ENCODE assay signal across 1 cellular context in the genomic region with DNA sequence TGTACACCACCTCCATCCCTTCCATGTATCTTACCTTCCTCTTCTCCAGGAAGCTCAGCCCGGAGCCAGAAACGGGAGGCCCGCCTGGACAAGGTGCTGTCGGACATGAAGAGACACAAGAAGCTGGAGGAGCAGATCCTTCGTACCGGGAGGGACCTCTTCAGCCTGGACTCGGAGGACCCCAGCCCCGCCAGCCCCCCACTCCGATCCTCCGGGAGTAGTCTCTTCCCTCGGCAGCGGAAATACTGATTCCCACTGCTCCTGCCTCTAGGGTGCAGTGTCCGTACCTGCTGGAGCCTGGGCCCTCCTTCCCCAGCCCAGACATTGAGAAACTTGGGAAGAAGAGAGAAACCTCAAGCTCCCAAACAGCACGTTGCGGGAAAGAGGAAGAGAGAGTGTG.
TF ChIP-seq lines count a peak whose summit lies in the region.

No MANE protein-coding gene starts in this region.

TF ChIP-seq in HCT116, 20 proteins besides CTCF, POLR2A, EP300 and RAD21 (continued from another document):
- TF ChIP-seq, protein P1, sequence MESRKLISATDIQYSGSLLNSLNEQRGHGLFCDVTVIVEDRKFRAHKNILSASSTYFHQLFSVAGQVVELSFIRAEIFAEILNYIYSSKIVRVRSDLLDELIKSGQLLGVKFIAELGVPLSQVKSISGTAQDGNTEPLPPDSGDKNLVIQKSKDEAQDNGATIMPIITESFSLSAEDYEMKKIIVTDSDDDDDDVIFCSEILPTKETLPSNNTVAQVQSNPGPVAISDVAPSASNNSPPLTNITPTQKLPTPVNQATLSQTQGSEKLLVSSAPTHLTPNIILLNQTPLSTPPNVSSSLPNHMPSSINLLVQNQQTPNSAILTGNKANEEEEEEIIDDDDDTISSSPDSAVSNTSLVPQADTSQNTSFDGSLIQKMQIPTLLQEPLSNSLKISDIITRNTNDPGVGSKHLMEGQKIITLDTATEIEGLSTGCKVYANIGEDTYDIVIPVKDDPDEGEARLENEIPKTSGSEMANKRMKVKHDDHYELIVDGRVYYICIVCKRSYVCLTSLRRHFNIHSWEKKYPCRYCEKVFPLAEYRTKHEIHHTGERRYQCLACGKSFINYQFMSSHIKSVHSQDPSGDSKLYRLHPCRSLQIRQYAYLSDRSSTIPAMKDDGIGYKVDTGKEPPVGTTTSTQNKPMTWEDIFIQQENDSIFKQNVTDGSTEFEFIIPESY (IDR thresholded peaks at IDR 0.05; ENCODE audit: extremely low read depth, insufficient replicate concordance, low read length), result no peak
- TF ChIP-seq ZFX (IDR thresholded peaks at IDR 0.05) (no peak), EGR1 (IDR thresholded peaks at IDR 0.05; ENCODE audit: low read depth) (no peak), FOSL1 (IDR thresholded peaks at IDR 0.05; ENCODE audit: low read depth) (no peak), TCF7L2 (IDR thresholded peaks at IDR 0.05; ENCODE audit: borderline replicate concordance, extremely low read depth, insufficient read depth, insufficient read length) (no peak), EZH2phosphoT487 (IDR thresholded peaks at IDR 0.05; ENCODE audit: borderline replicate concordance) (no peak), EZH2 (IDR thresholded peaks at IDR 0.05) (no peak)
- TF ChIP-seq, protein P2, sequence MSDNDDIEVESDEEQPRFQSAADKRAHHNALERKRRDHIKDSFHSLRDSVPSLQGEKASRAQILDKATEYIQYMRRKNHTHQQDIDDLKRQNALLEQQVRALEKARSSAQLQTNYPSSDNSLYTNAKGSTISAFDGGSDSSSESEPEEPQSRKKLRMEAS (IDR thresholded peaks at IDR 0.05), result no peak
